Comparison of ENCODE assay signal across 1 cellular context in genomic region chr7:100118388-100119074, GRCh38.
TF ChIP-seq lines count a peak whose summit lies in the region.

No MANE protein-coding gene starts in this region.

TF ChIP-seq in A549, 52 proteins besides CTCF, POLR2A, EP300 and RAD21 (continued from another document):
- TF ChIP-seq, protein P1, sequence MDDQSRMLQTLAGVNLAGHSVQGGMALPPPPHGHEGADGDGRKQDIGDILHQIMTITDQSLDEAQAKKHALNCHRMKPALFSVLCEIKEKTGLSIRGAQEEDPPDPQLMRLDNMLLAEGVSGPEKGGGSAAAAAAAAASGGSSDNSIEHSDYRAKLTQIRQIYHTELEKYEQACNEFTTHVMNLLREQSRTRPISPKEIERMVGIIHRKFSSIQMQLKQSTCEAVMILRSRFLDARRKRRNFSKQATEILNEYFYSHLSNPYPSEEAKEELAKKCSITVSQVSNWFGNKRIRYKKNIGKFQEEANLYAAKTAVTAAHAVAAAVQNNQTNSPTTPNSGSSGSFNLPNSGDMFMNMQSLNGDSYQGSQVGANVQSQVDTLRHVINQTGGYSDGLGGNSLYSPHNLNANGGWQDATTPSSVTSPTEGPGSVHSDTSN (IDR thresholded peaks at IDR 0.05), result no peak
- no peak for TF ChIP-seq MAX (IDR thresholded peaks at IDR 0.05)
- TF ChIP-seq, protein P2, sequence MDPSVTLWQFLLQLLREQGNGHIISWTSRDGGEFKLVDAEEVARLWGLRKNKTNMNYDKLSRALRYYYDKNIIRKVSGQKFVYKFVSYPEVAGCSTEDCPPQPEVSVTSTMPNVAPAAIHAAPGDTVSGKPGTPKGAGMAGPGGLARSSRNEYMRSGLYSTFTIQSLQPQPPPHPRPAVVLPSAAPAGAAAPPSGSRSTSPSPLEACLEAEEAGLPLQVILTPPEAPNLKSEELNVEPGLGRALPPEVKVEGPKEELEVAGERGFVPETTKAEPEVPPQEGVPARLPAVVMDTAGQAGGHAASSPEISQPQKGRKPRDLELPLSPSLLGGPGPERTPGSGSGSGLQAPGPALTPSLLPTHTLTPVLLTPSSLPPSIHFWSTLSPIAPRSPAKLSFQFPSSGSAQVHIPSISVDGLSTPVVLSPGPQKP (IDR thresholded peaks at IDR 0.05; ENCODE audit: low read depth, low read length), result no peak
- no peak for TF ChIP-seq ZSCAN20 (CRISPR knock-in tag; IDR thresholded peaks at IDR 0.05)
- TF ChIP-seq GATA3 (IDR thresholded peaks at IDR 0.05; ENCODE audit: borderline replicate concordance), result no peak
- TF ChIP-seq HMGXB4 (CRISPR knock-in tag; IDR thresholded peaks at IDR 0.05; ENCODE audit: borderline replicate concordance), result no peak
TF ChIP-seq in A549: peak in this region for 0.
